Comparison of ENCODE assay signal across 1 cellular context in genomic region chr2:42385225-42385624, GRCh38.
TF ChIP-seq lines count a peak whose summit lies in the region.

No MANE protein-coding gene starts in this region.

TF ChIP-seq in HepG2, 621 proteins besides CTCF, POLR2A, EP300 and RAD21 (continued from another document):
- TF ChIP-seq IRF9 (CRISPR knock-in tag; IDR thresholded peaks at IDR 0.05; ENCODE audit: borderline replicate concordance) (0 out of 2 replicates have a peak, but pooled peaks have one; percentile 41), WIZ (CRISPR knock-in tag; IDR thresholded peaks at IDR 0.05) (0 out of 2 replicates have a peak, but pooled peaks have one; percentile 29), SALL1 (CRISPR knock-in tag; IDR thresholded peaks at IDR 0.05) (peak; percentile 60), SETDB1 (CRISPR knock-in tag; IDR thresholded peaks at IDR 0.05; ENCODE audit: borderline replicate concordance) (no peak), ZNF136 (CRISPR knock-in tag; IDR thresholded peaks at IDR 0.05; ENCODE audit: low read depth) (0 out of 2 replicates have a peak, but pooled peaks have one; percentile 53), ZNF572 (CRISPR knock-in tag; IDR thresholded peaks at IDR 0.05) (no peak), MIER2 (CRISPR knock-in tag; IDR thresholded peaks at IDR 0.05) (0 out of 2 replicates have a peak, but pooled peaks have one; percentile 28), ZNF12 (CRISPR knock-in tag; IDR thresholded peaks at IDR 0.05) (no peak), GMEB2 (CRISPR knock-in tag; IDR thresholded peaks at IDR 0.05; ENCODE audit: low read depth) (no peak), ARNT (IDR thresholded peaks at IDR 0.05) (no peak), ZNF451 (CRISPR knock-in tag; IDR thresholded peaks at IDR 0.05) (no peak), ZNF441 (CRISPR knock-in tag; IDR thresholded peaks at IDR 0.05; ENCODE audit: borderline replicate concordance) (no peak), ZNF703 (CRISPR knock-in tag; IDR thresholded peaks at IDR 0.05; ENCODE audit: borderline replicate concordance) (no peak), ZNF263 (CRISPR knock-in tag; IDR thresholded peaks at IDR 0.05) (0 out of 2 replicates have a peak, but pooled peaks have one; percentile 32), MATR3 (CRISPR knock-in tag; IDR thresholded peaks at IDR 0.05) (no peak), MTERF4 (CRISPR knock-in tag; IDR thresholded peaks at IDR 0.05) (peak; percentile 19; the same call in 1 of the 2 replicates), SMC3 (IDR thresholded peaks at IDR 0.05; ENCODE audit: low read length) (peak; percentile 55), CEBPG (CRISPR knock-in tag; IDR thresholded peaks at IDR 0.05) (no peak), BCL3 (CRISPR knock-in tag; IDR thresholded peaks at IDR 0.05) (peak; percentile 42; the same call in 1 of the 2 replicates), HMG20A (CRISPR knock-in tag; IDR thresholded peaks at IDR 0.05; ENCODE audit: borderline replicate concordance) (no peak), ZEB1 (IDR thresholded peaks at IDR 0.05; ENCODE audit: insufficient replicate concordance, low read depth) (no peak), ZMYM3 (CRISPR knock-in tag; IDR thresholded peaks at IDR 0.05) (peak; percentile 51; the same call in 1 of the 2 replicates), ARHGAP35 (CRISPR knock-in tag; IDR thresholded peaks at IDR 0.05; ENCODE audit: borderline replicate concordance) (no peak)
